29 cellular contexts compared by ENCODE assay signal in the genomic region with DNA sequence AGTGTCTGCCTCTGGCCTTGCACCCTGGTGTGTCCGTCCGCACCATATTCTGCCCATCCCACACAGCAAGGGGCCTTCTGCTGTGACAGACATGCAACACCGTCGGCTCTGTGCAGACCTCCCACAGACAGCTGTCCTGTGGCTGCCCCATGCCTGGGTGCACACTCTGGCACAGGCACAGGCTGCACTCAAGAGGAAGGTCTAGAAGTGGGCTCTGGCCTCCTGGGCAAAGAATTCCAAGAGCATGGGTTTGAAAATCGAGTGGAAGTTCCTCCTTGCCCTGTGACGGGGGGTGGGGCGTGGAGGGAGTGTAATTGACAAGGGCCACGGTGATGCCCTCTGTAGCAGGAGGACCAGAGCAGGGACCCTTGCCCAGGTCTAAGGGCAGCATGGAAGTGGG. TPM values are rescaled to one million over a fixed set of nuclear protein-coding genes. Genes with fewer than 3 reads are reported as not detected.
"Had no signal": no experiment of that assay in that cellular context is flagged by ENCODE, and none has a peak within 500 bp of the region (broad histone marks: within the 10 kb centered on the region; RNA-seq: fewer than 3 reads in every experiment).

No MANE protein-coding gene starts in this region.

- H3K36me3 Mint-ChIP-seq: activated CD4-positive, alpha-beta memory T cell treated with anti-CD3 and anti-CD28 coated beads for 36 hours; activated naive CD4-positive, alpha-beta T cell treated with anti-CD3 and anti-CD28 coated beads, Interleukin-2, amount 50 U/mL, for 24 hours; neural progenitor cell had no signal

- H3K27ac ChIP-seq: epithelial cell of prostate, esophagus squamous epithelium, left ventricle myocardium inferior, neural progenitor cell, right atrium auricular region, testis, uterus, WERI-Rb-1 had no signal

- H3K27ac Mint-ChIP-seq: activated CD4-positive, alpha-beta memory T cell treated with anti-CD3 and anti-CD28 coated beads for 36 hours; activated CD4-positive, alpha-beta T cell treated with anti-CD3 and anti-CD28 coated beads, Interleukin-2, amount 10 ng/mL, durations not matched to agents 24 days and 14 days; activated naive CD4-positive, alpha-beta T cell treated with anti-CD3 and anti-CD28 coated beads, Interleukin-2, amount 50 U/mL, for 24 hours; activated naive CD8-positive, alpha-beta T cell treated with anti-CD3 and anti-CD28 coated beads, Interleukin-2, amount 50 U/mL, for 24 hours; activated T-helper 17 cell treated with anti-CD3 and anti-CD28 coated beads, Interleukin-2, amount 50 U/mL, for 72 hours; dendritic cell treated with granulocyte-macrophage colony-stimulating factor and Interleukin-4, amounts not matched to agents 40 ng/mL and 50 ng/mL, for 4 days; neural progenitor cell; T-helper 1 cell treated with Interleukin-12 subunit alpha and Interleukin-12 subunit beta and Interleukin-4 antibody, amounts not matched to agents 30 μg/mL and 1 μg/mL, for 36 hours had no signal

- H3K9me3 ChIP-seq: esophagus squamous epithelium, left ventricle myocardium inferior, right atrium auricular region, testis, uterus had no signal

- H3K9me3 Mint-ChIP-seq: activated CD4-positive, alpha-beta memory T cell treated with anti-CD3 and anti-CD28 coated beads for 36 hours; activated CD4-positive, alpha-beta T cell treated with anti-CD3 and anti-CD28 coated beads, Interleukin-2, amount 10 ng/mL, durations not matched to agents 24 days and 14 days; activated naive CD4-positive, alpha-beta T cell treated with anti-CD3 and anti-CD28 coated beads, Interleukin-2, amount 50 U/mL, for 24 hours; activated naive CD8-positive, alpha-beta T cell treated with anti-CD3 and anti-CD28 coated beads, Interleukin-2, amount 50 U/mL, for 24 hours; activated T-cell treated with anti-CD3 and anti-CD28 coated beads, Interleukin-2, amount 50 U/mL, for 4 hours; activated T-helper 17 cell treated with anti-CD3 and anti-CD28 coated beads, Interleukin-2, amount 50 U/mL, for 72 hours; neural progenitor cell; T-helper 1 cell treated with Interleukin-12 subunit alpha and Interleukin-12 subunit beta and Interleukin-4 antibody, amounts not matched to agents 30 μg/mL and 1 μg/mL, for 36 hours had no signal

- ATAC-seq: activated CD4-positive, CD25-positive, alpha-beta regulatory T cell treated with anti-CD3 and anti-CD28 coated beads, Interleukin-2, amount 50 U/mL, for 24 hours; activated naive CD8-positive, alpha-beta T cell treated with anti-CD3 and anti-CD28 coated beads, Interleukin-2, amount 50 U/mL, for 24 hours; activated T-cell treated with anti-CD3 and anti-CD28 coated beads, Interleukin-2, amount 50 U/mL, for 4 hours; activated T-helper 17 cell treated with anti-CD3 and anti-CD28 coated beads, Interleukin-2, amount 50 U/mL, for 72 hours had no signal

- H3K4me1 Mint-ChIP-seq: activated CD4-positive, alpha-beta T cell treated with anti-CD3 and anti-CD28 coated beads, Interleukin-2, amount 10 ng/mL, durations not matched to agents 24 days and 14 days; activated naive CD4-positive, alpha-beta T cell treated with anti-CD3 and anti-CD28 coated beads, Interleukin-2, amount 50 U/mL, for 24 hours; activated naive CD8-positive, alpha-beta T cell treated with anti-CD3 and anti-CD28 coated beads, Interleukin-2, amount 50 U/mL, for 24 hours; activated T-helper 17 cell treated with anti-CD3 and anti-CD28 coated beads, Interleukin-2, amount 50 U/mL, for 72 hours had no signal

- H3K27me3 ChIP-seq: right atrium auricular region, testis, uterus had no signal

- H3K9ac ChIP-seq: neural progenitor cell had no signal

- DNase-seq: activated CD4-positive, alpha-beta memory T cell treated with anti-CD3 and anti-CD28 coated beads for 36 hours; activated CD4-positive, alpha-beta T cell treated with anti-CD3 and anti-CD28 coated beads, Interleukin-2, amount 10 ng/mL, durations not matched to agents 24 days and 14 days; activated gamma-delta T cell treated with Interleukin-2 at 50 U/mL for 16 hours; activated naive CD8-positive, alpha-beta T cell treated with anti-CD3 and anti-CD28 coated beads, Interleukin-2, amount 50 U/mL, for 24 hours; activated T-cell treated with anti-CD3 and anti-CD28 coated beads, Interleukin-2, amount 50 U/mL, for 4 hours; amygdala; central memory CD4-positive, alpha-beta T cell; effector CD4-positive, alpha-beta T cell; esophagus squamous epithelium; foreskin melanocyte; left ventricle myocardium inferior; naive B cell; stimulated activated CD4-positive, alpha-beta T cell treated with anti-CD3 and anti-CD28 coated beads, Interleukin-2, amount 100 ng/mL, for 48 hours; stimulated activated naive CD4-positive, alpha-beta T cell treated with Interleukin-2 at 50 U/mL for 16 hours; SW 1271; T-helper 9 cell; trophoblast cell; WERI-Rb-1 had no signal

- H3K4me3 ChIP-seq: esophagus squamous epithelium, left ventricle myocardium inferior, lung, neural progenitor cell, right atrium auricular region, testis, uterus had no signal

- H3K4me3 Mint-ChIP-seq: activated CD4-positive, alpha-beta memory T cell treated with anti-CD3 and anti-CD28 coated beads for 36 hours; activated CD4-positive, alpha-beta T cell treated with anti-CD3 and anti-CD28 coated beads, Interleukin-2, amount 10 ng/mL, durations not matched to agents 24 days and 14 days; activated naive CD4-positive, alpha-beta T cell treated with anti-CD3 and anti-CD28 coated beads, Interleukin-2, amount 50 U/mL, for 24 hours; activated naive CD8-positive, alpha-beta T cell treated with anti-CD3 and anti-CD28 coated beads, Interleukin-2, amount 50 U/mL, for 24 hours; activated T-cell treated with anti-CD3 and anti-CD28 coated beads, Interleukin-2, amount 50 U/mL, for 4 hours; activated T-helper 17 cell treated with anti-CD3 and anti-CD28 coated beads, Interleukin-2, amount 50 U/mL, for 72 hours; dendritic cell treated with granulocyte-macrophage colony-stimulating factor and Interleukin-4, amounts not matched to agents 40 ng/mL and 50 ng/mL, for 4 days; neural progenitor cell; T-helper 1 cell treated with Interleukin-12 subunit alpha and Interleukin-12 subunit beta and Interleukin-4 antibody, amounts not matched to agents 30 μg/mL and 1 μg/mL, for 36 hours had no signal

- H3K36me3 ChIP-seq: esophagus squamous epithelium, left ventricle myocardium inferior, neural progenitor cell, right atrium auricular region, uterus, WERI-Rb-1 had no signal

RNA-seq across cellular contexts. Expression of a gene that starts 4.3 kb away (rescaled TPM):
- total RNA-seq: activated CD4-positive, alpha-beta memory T cell treated with anti-CD3 and anti-CD28 coated beads for 36 hours; activated CD4-positive, alpha-beta T cell treated with anti-CD3 and anti-CD28 coated beads, Interleukin-2, amount 10 ng/mL, durations not matched to agents 24 days and 14 days; activated T-cell treated with anti-CD3 and anti-CD28 coated beads, Interleukin-2, amount 50 U/mL, for 4 hours; activated T-helper 17 cell treated with anti-CD3 and anti-CD28 coated beads, Interleukin-2, amount 50 U/mL, for 72 hours had no signal
